ENCODE assay signal across 15 cellular contexts in genomic region chr19:933553-933882, GRCh38. TPM values are rescaled to one million over a fixed set of nuclear protein-coding genes. Genes with fewer than 3 reads are reported as not detected.
DNase-seq lines count a peak whose midpoint lies in the region; ATAC-seq and TF ChIP-seq lines count a peak whose summit lies in the region.
"Had no signal": no experiment of that assay in that cellular context is flagged by ENCODE, and none has a peak within 500 bp of the region (broad histone marks: within the 10 kb centered on the region; RNA-seq: fewer than 3 reads in every experiment).

No MANE protein-coding gene starts in this region.

- intact Hi-C loops in psoas muscle (cut with DNase I) = no loop called here

- H3K27ac ChIP-seq in BLaER1 (peak overlapping the region; percentile 63), SK-N-SH (ENCODE audit: low read depth in 2 of 2, low read length in 1 of 2) (peak overlapping the region; percentile 54 to 89; a peak in 3 of 4 replicates), psoas muscle (no peak overlapping the region)

- H3K9me3 ChIP-seq in BLaER1 (peaks cover 6% of the 10 kb centered on the region; the same call in 1 of the 2 replicates), SK-N-SH (no peaks in the 10 kb centered on the region), psoas muscle (no peaks in the 10 kb centered on the region)
- H3K9me3 ChIP-seq: thoracic aorta had no signal

- TF ChIP-seq EP300 in SK-N-SH (IDR thresholded peaks at IDR 0.05; ENCODE audit: borderline replicate concordance in 1 of 2, low read depth in 1 of 2, low read length in 1 of 2) = no peak

- H3K27me3 ChIP-seq in BLaER1 = no peaks in the 10 kb centered on the region
- H3K27me3 ChIP-seq in SK-N-SH (ENCODE audit: insufficient read depth) = no peaks in the 10 kb centered on the region
- H3K27me3 ChIP-seq in psoas muscle (ENCODE audit: insufficient read depth in 3 of 3, low read length in 2 of 3) = no peaks in the 10 kb centered on the region

- peaks cover 6% of the 10 kb centered on the region for H3F3A ChIP-seq in SK-N-SH (replicated peaks; ENCODE audit: insufficient read depth)

- H3K4me3 ChIP-seq in BLaER1 = peak overlapping the region; percentile 48
- H3K4me3 ChIP-seq in SK-N-SH (ENCODE audit: low read depth in 2 of 2, low read length in 1 of 2) = peak overlapping the region in 1 of 2 experiments; percentile 1; a peak in 2 of 4 replicates
- H3K4me3 ChIP-seq in fibroblast of mammary gland (ENCODE audit: control insufficient read depth, low read depth, low read length) = peak overlapping the region; percentile 16
- peak overlapping the region; percentile 18 for H3K4me3 ChIP-seq in psoas muscle
- H3K4me3 ChIP-seq: thoracic aorta had no signal

- CTCF ChIA-PET in SK-N-SH (lab: Yijun Ruan, JAX) = interaction anchor here (0.7 to 2.4 kb wide), 6 partner anchors 11 to 180 kb away, joined by 3 to 16 read pairs (median 4); partner anchors contain the start of genes MED16, RNU6-9 and WDR18

- no peak for TF ChIP-seq RAD21 in SK-N-SH (IDR thresholded peaks at IDR 0.05; ENCODE audit: low read length)

- no peak for TF ChIP-seq CTCF in SK-N-SH (IDR thresholded peaks at IDR 0.05)
- TF ChIP-seq CTCF in fibroblast of mammary gland (conservative IDR thresholded peaks at IDR 0.05; ENCODE audit: control insufficient read depth, insufficient read depth, low read depth, low read length) = no peak
- no peak for TF ChIP-seq CTCF in psoas muscle (IDR thresholded peaks at IDR 0.05)

- no peak overlapping the region for H2AFZ ChIP-seq in SK-N-SH (ENCODE audit: low read depth)

- H3K4me2 ChIP-seq in BLaER1 (peak overlapping the region; percentile 96), SK-N-SH (peak overlapping the region; percentile 83)

- H3K9me2 ChIP-seq in SK-N-SH = no peaks in the 10 kb centered on the region

- DNase-seq in SK-N-SH (no peak), fibroblast of mammary gland (ENCODE audit: low read depth) (no peak), psoas muscle (no peak), inferior parietal cortex (ENCODE audit: extremely low spot score) (no peak)
- DNase-seq: effector CD8-positive, alpha-beta T cell; naive thymus-derived CD4-positive, alpha-beta T cell; NCI-H1105 treated with DMSO at 0.1 percent for 48 hours; T-helper 17 cell had no signal

- peaks cover 52% of the 10 kb centered on the region for H3K4me1 ChIP-seq in BLaER1
- peaks cover 13 to 40% of the 10 kb centered on the region in 2 experiments; a peak in 2 of 4 replicates for H3K4me1 ChIP-seq in SK-N-SH (ENCODE audit: control insufficient read depth in 1 of 2, insufficient read depth in 2 of 2, low read depth in 1 of 2, low read length in 1 of 2)
- H3K4me1 ChIP-seq in psoas muscle = peaks cover 27% of the 10 kb centered on the region

- H4K20me1 ChIP-seq in BLaER1 (peaks cover 95% of the 10 kb centered on the region), SK-N-SH (ENCODE audit: insufficient read depth) (no peaks in the 10 kb centered on the region)

- H3K9ac ChIP-seq in BLaER1 (0 out of 2 replicates have a peak overlapping the region, but pooled peaks have one; percentile 34), SK-N-SH (peak overlapping the region; percentile 49)

- H3K36me3 ChIP-seq in BLaER1 (peaks cover 65% of the 10 kb centered on the region), SK-N-SH (replicated peaks in 1 of 2; ENCODE audit: control insufficient read depth in 1 of 2, insufficient read depth in 2 of 2, low read length in 1 of 2) (peaks cover 0 to 8% of the 10 kb centered on the region in 2 experiments), psoas muscle (ENCODE audit: insufficient read depth in 1 of 2, low read depth in 1 of 2) (no peaks in the 10 kb centered on the region)
- H3K36me3 ChIP-seq: thoracic aorta had no signal

- H3K79me2 ChIP-seq in SK-N-SH (ENCODE audit: insufficient read depth) = peaks cover 30% of the 10 kb centered on the region

- ATAC-seq in psoas muscle (no peak), GM21390 (IDR thresholded peaks at IDR 0.05; ENCODE audit: unreplicated experiment) (no peak), HG03039 (IDR thresholded peaks at IDR 0.05; ENCODE audit: unreplicated experiment) (no peak), HG03432 (IDR thresholded peaks at IDR 0.05; ENCODE audit: unreplicated experiment) (no peak)

- 71% methylated on average over 6 of the region's 14 CpGs for WGBS in SK-N-SH (ENCODE audit: low lambda C conversion rate)
- 20 to 29% (median 21%) methylated on average over 9 to 14 of the region's 14 CpGs for WGBS in psoas muscle, 3 donors

- POLR2A ChIA-PET in SK-N-SH (lab: Yijun Ruan, JAX) = interaction anchor here (0.6 to 1.2 kb wide), 2 partner anchors 11 to 51 kb away, joined by 3 to 5 read pairs; partner anchors contain the start of gene WDR18

TF ChIP-seq in SK-N-SH, 30 proteins besides CTCF, POLR2A, EP300 and RAD21:
- TF ChIP-seq JUND (IDR thresholded peaks at IDR 0.05) = no peak
- TF ChIP-seq NRF1 (IDR thresholded peaks at IDR 0.05; ENCODE audit: low read depth, low read length) = no peak
- TF ChIP-seq POLR2AphosphoS5 (IDR thresholded peaks at IDR 0.05; ENCODE audit: low read depth, low read length) = no peak
- TF ChIP-seq GATA2 (CRISPR knock-in tag; IDR thresholded peaks at IDR 0.05) = no peak
- no peak for TF ChIP-seq IRF3 (IDR thresholded peaks at IDR 0.05; ENCODE audit: low read depth, low read length)
- TF ChIP-seq NFIC (IDR thresholded peaks at IDR 0.05; ENCODE audit: borderline replicate concordance) = no peak
- TF ChIP-seq SMC3 (IDR thresholded peaks at IDR 0.05; ENCODE audit: low read depth, low read length) = no peak
- TF ChIP-seq MXI1 (IDR thresholded peaks at IDR 0.05; ENCODE audit: low read depth, low read length) = no peak
- TF ChIP-seq, protein P1, sequence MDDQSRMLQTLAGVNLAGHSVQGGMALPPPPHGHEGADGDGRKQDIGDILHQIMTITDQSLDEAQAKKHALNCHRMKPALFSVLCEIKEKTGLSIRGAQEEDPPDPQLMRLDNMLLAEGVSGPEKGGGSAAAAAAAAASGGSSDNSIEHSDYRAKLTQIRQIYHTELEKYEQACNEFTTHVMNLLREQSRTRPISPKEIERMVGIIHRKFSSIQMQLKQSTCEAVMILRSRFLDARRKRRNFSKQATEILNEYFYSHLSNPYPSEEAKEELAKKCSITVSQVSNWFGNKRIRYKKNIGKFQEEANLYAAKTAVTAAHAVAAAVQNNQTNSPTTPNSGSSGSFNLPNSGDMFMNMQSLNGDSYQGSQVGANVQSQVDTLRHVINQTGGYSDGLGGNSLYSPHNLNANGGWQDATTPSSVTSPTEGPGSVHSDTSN (IDR thresholded peaks at IDR 0.05) = no peak
- no peak for TF ChIP-seq RCOR1 (IDR thresholded peaks at IDR 0.05; ENCODE audit: low read length)
- TF ChIP-seq TEAD4 (IDR thresholded peaks at IDR 0.05; ENCODE audit: borderline replicate concordance, insufficient read depth) = no peak

RNA-seq across cellular contexts. Expression of gene ARID3A, which starts 7.7 kb away (rescaled TPM):
- polyA plus RNA-seq in SK-N-SH (2012; rRNA removed) = 4.4 and 8.6 TPM in 2 replicates
- polyA plus RNA-seq in SK-N-SH (2012; cell fraction: cytosol; rRNA removed) = 1.4 and 3.3 TPM in 2 replicates
- polyA plus RNA-seq in SK-N-SH (2012; cell fraction: nucleus; rRNA removed) = 14.1 and 16.6 TPM in 2 replicates
- total RNA-seq in psoas muscle = 1 to 10 TPM; 4.2 to 6.7 (median 4.9) TPM
- 1 to 10 TPM; 2.3 to 4.2 (median 3.2) TPM for polyA plus RNA-seq in psoas muscle

RNA-seq across cellular contexts. Expression of gene KISS1R, which starts 16.4 kb away (rescaled TPM):
- polyA plus RNA-seq in SK-N-SH (2012; rRNA removed) = not detected in 2 replicates
- polyA plus RNA-seq in SK-N-SH (2012; cell fraction: cytosol; rRNA removed) = 0.03 TPM in 1 of 2 replicates, not detected in the other
- 0.04 TPM in 1 of 2 replicates, not detected in the other for polyA plus RNA-seq in SK-N-SH (2012; cell fraction: nucleus; rRNA removed)
- not detected for total RNA-seq in psoas muscle
- under 1 TPM in 1 of 3 donors, not detected in 2; 0.16 TPM for polyA plus RNA-seq in psoas muscle
- total RNA-seq: thoracic aorta had no signal

RNA-seq across cellular contexts. Expression of gene R3HDM4, which starts 20.5 kb away (rescaled TPM):
- polyA plus RNA-seq in SK-N-SH (2012; rRNA removed) (39.2 and 41.4 TPM in 2 replicates), psoas muscle (10 to 100 TPM; 37.4 to 92.0 (median 60.8) TPM)
- polyA plus RNA-seq in SK-N-SH (2012; cell fraction: cytosol; rRNA removed) = 19.6 and 30.3 TPM in 2 replicates
- 46.7 and 47.9 TPM in 2 replicates for polyA plus RNA-seq in SK-N-SH (2012; cell fraction: nucleus; rRNA removed)
- total RNA-seq in psoas muscle = 10 to 100 TPM; 17.8 to 56.8 (median 50.6) TPM

RNA-seq across cellular contexts. Expression of gene RNU6-9, which starts 40.2 kb away (rescaled TPM):
- polyA plus RNA-seq in SK-N-SH (2012; rRNA removed) (not detected in 2 replicates), psoas muscle (not detected)
- polyA plus RNA-seq in SK-N-SH (2012; cell fraction: cytosol; rRNA removed) = not detected in 2 replicates
- polyA plus RNA-seq in SK-N-SH (2012; cell fraction: nucleus; rRNA removed) = not detected in 2 replicates
- total RNA-seq in psoas muscle = not detected
- total RNA-seq: activated CD8-positive, alpha-beta memory T cell treated with anti-CD3 and anti-CD28 coated beads for 36 hours; activated naive CD8-positive, alpha-beta T cell treated with anti-CD3 and anti-CD28 coated beads for 36 hours; naive thymus-derived CD4-positive, alpha-beta T cell; T-helper 17 cell; thoracic aorta had no signal
- polyA plus RNA-seq: naive thymus-derived CD4-positive, alpha-beta T cell had no signal

RNA-seq across cellular contexts. Expression of gene MED16, which starts 40.5 kb away (rescaled TPM):
- polyA plus RNA-seq in SK-N-SH (2012; rRNA removed) (30.0 and 40.6 TPM in 2 replicates), psoas muscle (10 to 100 TPM; 30.7 to 55.8 (median 51.3) TPM)
- 12.5 and 22.8 TPM in 2 replicates for polyA plus RNA-seq in SK-N-SH (2012; cell fraction: cytosol; rRNA removed)
- polyA plus RNA-seq in SK-N-SH (2012; cell fraction: nucleus; rRNA removed) = 49.0 and 102 TPM in 2 replicates
- total RNA-seq in psoas muscle = 10 to 100 TPM; 47.0 to 66.5 (median 56.7) TPM
